In genomic region chr5:126605525-126605924, GRCh38 we compare ENCODE assay signal across 13 cellular contexts. TPM values are rescaled to one million over a fixed set of nuclear protein-coding genes. Genes with fewer than 3 reads are reported as not detected.
DNase-seq lines count a peak whose midpoint lies in the region; ATAC-seq, FAIRE-seq and TF ChIP-seq lines count a peak whose summit lies in the region.
"Had no signal": no experiment of that assay in that cellular context is flagged by ENCODE, and none has a peak within 500 bp of the region (broad histone marks: within the 10 kb centered on the region; RNA-seq: fewer than 3 reads in every experiment).

No MANE protein-coding gene starts in this region.

- H3K9me3 ChIP-seq in HepG2 (ENCODE audit: low read length) (no peaks in the 10 kb centered on the region), right lobe of liver (no peaks in the 10 kb centered on the region), PC-3 (ENCODE audit: low read length) (no peaks in the 10 kb centered on the region)
- H3K9me3 ChIP-seq: Caco-2 had no signal

- no peak overlapping the region for H3K27ac Mint-ChIP-seq in type B pancreatic cell

- H3K27ac ChIP-seq in HepG2 (ENCODE audit: extremely low read length, insufficient read depth, low read length) (no peak overlapping the region), right lobe of liver (no peak overlapping the region), PC-3 (ENCODE audit: low read length) (no peak overlapping the region)

- intact Hi-C loops in HepG2 (cut with micrococcal nuclease; ENCODE audit: unreplicated experiment): no loop called here
- intact Hi-C loops in right lobe of liver (cut with DNase I): loop anchor here in 1 of 2 donors (10.0 kb wide), 1 partner anchor 61 kb away; no protein-coding TSS in a partner anchor
- intact Hi-C loops in PC-3 (cut with micrococcal nuclease): no loop called here

- FAIRE-seq in HepG2 (lab: Jason Lieb, UNC): no peak
- FAIRE-seq: endometrium had no signal

- TF ChIP-seq POLR2A in HepG2 (IDR thresholded peaks at IDR 0.05; ENCODE audit: insufficient read depth in 1 of 2, low read depth in 2 of 2, low read length in 2 of 2) (no peak), right lobe of liver (IDR thresholded peaks at IDR 0.05) (no peak)

- H3K4me3 ChIP-seq in HepG2 (replicated peaks in 1 of 3; ENCODE audit: insufficient read depth in 1 of 3, low read depth in 2 of 3, low read length in 3 of 3): peak overlapping the region in 2 of 3 experiments; percentile 16; a peak in 2 of 6 replicates
- no peak overlapping the region for H3K4me3 ChIP-seq in right lobe of liver
- H3K4me3 ChIP-seq in PC-3 (ENCODE audit: low read length): no peak overlapping the region
- peak overlapping the region; percentile 18 for H3K4me3 ChIP-seq in epithelial cell of esophagus (ENCODE audit: low read length)

- POLR2A ChIA-PET in HepG2 (lab: Yijun Ruan, JAX) (no interaction called here), PC-3 (lab: Charles Lee; ENCODE audit: unreplicated experiment) (no interaction called here)

- no peaks in the 10 kb centered on the region for H3F3A ChIP-seq in PC-3 (ENCODE audit: low read length, unreplicated experiment)

- peak overlapping the region; percentile 29; the same call in 1 of the 2 replicates for H3K9ac ChIP-seq in HepG2 (ENCODE audit: insufficient read depth, low read depth, low read length)
- no peak overlapping the region for H3K9ac ChIP-seq in PC-3 (ENCODE audit: low read length)

- H3K4me2 ChIP-seq in HepG2 (ENCODE audit: low read depth, low read length): peak overlapping the region; percentile 19; the same call in 1 of the 2 replicates
- H3K4me2 ChIP-seq in PC-3 (ENCODE audit: low read length): peak overlapping the region; percentile 51; the same call in 1 of the 2 replicates

- no peaks in the 10 kb centered on the region for H3K9me3 Mint-ChIP-seq in type B pancreatic cell

- H2AFZ ChIP-seq in HepG2 (ENCODE audit: low read length) (no peak overlapping the region), PC-3 (ENCODE audit: low read length) (no peak overlapping the region)

- H3K4me1 ChIP-seq in HepG2 (ENCODE audit: insufficient read depth, low read length): peaks cover 43% of the 10 kb centered on the region
- H3K4me1 ChIP-seq in right lobe of liver: peaks cover 0 to 36% (median 8%) of the 10 kb centered on the region in 4 donors
- peaks cover 8% of the 10 kb centered on the region for H3K4me1 ChIP-seq in PC-3 (ENCODE audit: insufficient read depth, low read length)
- H3K4me1 ChIP-seq: Caco-2 had no signal

- TF ChIP-seq CTCF in HepG2 (CRISPR knock-in tag; IDR thresholded peaks at IDR 0.05) (no peak), right lobe of liver (IDR thresholded peaks at IDR 0.05) (no peak), PC-3 (conservative IDR thresholded peaks at IDR 0.05; ENCODE audit: low read depth, low read length) (no peak), epithelial cell of esophagus (IDR thresholded peaks at IDR 0.05; ENCODE audit: insufficient read depth, low read depth, low read length, missing control alignments) (no peak), type B pancreatic cell (conservative IDR thresholded peaks at IDR 0.05) (no peak)

- no peak for TF ChIP-seq RAD21 in HepG2 (CRISPR knock-in tag; IDR thresholded peaks at IDR 0.05)

- ATAC-seq in HepG2 (no peak), right lobe of liver (no peak), PC-3 (no peak), HG03139 (IDR thresholded peaks at IDR 0.05; ENCODE audit: unreplicated experiment) (no peak)
- ATAC-seq: left ventricle myocardium superior had no signal

- CTCF ChIA-PET in HepG2 (lab: Yijun Ruan, JAX; ENCODE audit: low intra/inter-chr PET ratio, low total read pairs): no interaction called here
- CTCF ChIA-PET in PC-3 (lab: Charles Lee): interaction anchor here (0.6 kb wide), 1 partner anchor 26 kb away, joined by 3 read pairs; no protein-coding TSS in a partner anchor

- peaks cover 75% of the 10 kb centered on the region for H3K79me2 ChIP-seq in HepG2 (ENCODE audit: insufficient read depth, low read length)
- peaks cover 96% of the 10 kb centered on the region for H3K79me2 ChIP-seq in PC-3 (ENCODE audit: low read length)

- DNase-seq in HepG2 (ENCODE audit: low spot score) (no peak), right lobe of liver (no peak), PC-3 (no peak), epithelial cell of esophagus (ENCODE audit: low read depth) (no peak), type B pancreatic cell (ENCODE audit: extremely low spot score, unreplicated experiment) (no peak), DMS53 (lab: John Stamatoyannopoulos, UW) (no peak), HuH-7.5 (ENCODE audit: low spot score) (no peak)
- DNase-seq: Caco-2, GOT3, left ventricle myocardium superior, NCI-H1930 had no signal

- BruUV-seq in HepG2 (replicated peaks; lab: Mats Ljungman, UMichigan): no TSS peak
- no TSS peak for BruUV-seq in PC-3 (replicated peaks; lab: Mats Ljungman, UMichigan)

- peaks cover 3% of the 10 kb centered on the region; the same call in 1 of the 2 replicates for H4K20me1 ChIP-seq in HepG2 (ENCODE audit: insufficient read depth, low read length)
- H4K20me1 ChIP-seq in PC-3 (ENCODE audit: low read length): peaks cover 25% of the 10 kb centered on the region

- in situ Hi-C loops in HepG2 (cut with HindIII; ENCODE audit: extremely low pct_ligation_motif_present, low pct_unique_long_range_greater_than_20kb): no loop called here

- peak overlapping the region; percentile 29 for H3K4me3 Mint-ChIP-seq in type B pancreatic cell

- H3K4me1 Mint-ChIP-seq in type B pancreatic cell (ENCODE audit: unreplicated experiment): peaks cover 15% of the 10 kb centered on the region

- peaks cover 3 to 38% of the 10 kb centered on the region in 2 experiments for H3K36me3 ChIP-seq in HepG2 (replicated peaks in 1 of 2; ENCODE audit: control insufficient read depth in 1 of 2, insufficient read depth in 2 of 2, low read length in 2 of 2)
- H3K36me3 ChIP-seq in right lobe of liver: peaks cover 0 to 54% (median 3%) of the 10 kb centered on the region in 4 donors
- peaks cover 27% of the 10 kb centered on the region for H3K36me3 ChIP-seq in PC-3 (ENCODE audit: low read depth, low read length)

- no peaks in the 10 kb centered on the region for H3K27me3 Mint-ChIP-seq in type B pancreatic cell

- WGBS in HepG2 (ENCODE audit: low lambda C conversion rate): 92% methylated on average over 5 of the region's 5 CpGs
- WGBS in right lobe of liver (ENCODE audit: insufficient coverage, low coverage, low lambda C conversion rate, missing lambda C conversion rate): 94% methylated on average over 5 of the region's 5 CpGs

- no peaks in the 10 kb centered on the region for H3K9me2 ChIP-seq in PC-3 (replicated peaks; ENCODE audit: low read length)

- H3K27me3 ChIP-seq in HepG2 (ENCODE audit: control insufficient read depth in 1 of 2, insufficient read depth in 2 of 2, low read length in 2 of 2) (no peaks in the 10 kb centered on the region; a peak in 1 of 5 replicates), right lobe of liver (no peaks in the 10 kb centered on the region), PC-3 (ENCODE audit: low read length) (no peaks in the 10 kb centered on the region)

- H3K36me3 Mint-ChIP-seq in type B pancreatic cell: peaks cover 23% of the 10 kb centered on the region

- TF ChIP-seq EP300 in HepG2 (IDR thresholded peaks at IDR 0.05; ENCODE audit: low read depth in 2 of 2, low read length in 2 of 2) (no peak), HepG2 (CRISPR knock-in tag; IDR thresholded peaks at IDR 0.05; ENCODE audit: borderline replicate concordance) (no peak)

RNA-seq across cellular contexts. Expression of gene PHAX, which starts 4.8 kb away (rescaled TPM):
- total RNA-seq in HepG2 (2016; rRNA removed; fragmentation: Illumina TruSeq; extraction: Trizol) (59.7 and 95.0 TPM in 2 replicates), right lobe of liver (10 to 100 TPM; 11.0 to 24.6 (median 19.4) TPM), PC-3 (2014; rRNA removed) (34.4 and 40.3 TPM in 2 replicates), type B pancreatic cell (ENCODE audit: low replicate concordance) (36.3 and 43.2 TPM in 2 replicates)
- total RNA-seq in HepG2 (2016; cell fraction: cytosol; rRNA removed; fragmentation: Illumina TruSeq; extraction: Trizol; ENCODE audit: low read depth): 21.2 and 23.9 TPM in 2 replicates
- 60.0 and 92.4 TPM in 2 replicates for total RNA-seq in HepG2 (2016; cell fraction: insoluble cytoplasmic fraction; rRNA removed; fragmentation: Illumina TruSeq; extraction: Trizol)
- 13.8 and 20.4 TPM in 2 replicates for total RNA-seq in HepG2 (2016; cell fraction: membrane; rRNA removed; fragmentation: Illumina TruSeq; extraction: Trizol)
- 28.1 and 28.5 TPM in 2 replicates for total RNA-seq in HepG2 (2016; cell fraction: nucleus; rRNA removed; fragmentation: Illumina TruSeq; extraction: Trizol)
- polyA plus RNA-seq in HepG2 (2011; rRNA removed): 14.5 and 20.0 TPM in 2 replicates
- polyA plus RNA-seq in HepG2 (2011; cell fraction: cytosol; rRNA removed): 23.7 and 29.5 TPM in 2 replicates
- polyA plus RNA-seq in HepG2 (2011; cell fraction: nucleus; rRNA removed): 8.2 and 8.9 TPM in 2 replicates
- 25.3 and 30.2 TPM in 2 replicates for polyA plus RNA-seq in HepG2 (2012)
- polyA plus RNA-seq in HepG2 (2016; cell fraction: cytosol; fragmentation: Illumina TruSeq; extraction: Trizol; ENCODE audit: low read depth): 5.2 and 7.4 TPM in 2 replicates
- 79.7 and 90.7 TPM in 2 replicates for polyA plus RNA-seq in HepG2 (2016; cell fraction: insoluble cytoplasmic fraction; fragmentation: Illumina TruSeq; extraction: Trizol; ENCODE audit: low read depth)
- polyA plus RNA-seq in HepG2 (2016; cell fraction: membrane; fragmentation: Illumina TruSeq; extraction: Trizol; ENCODE audit: low read depth): 9.3 and 9.5 TPM in 2 replicates
- 25.9 and 30.7 TPM in 2 replicates for polyA plus RNA-seq in HepG2 (2016; cell fraction: nucleus; fragmentation: Illumina TruSeq; extraction: Trizol; ENCODE audit: insufficient read depth, low read depth)
- 13.5 and 35.0 TPM in 2 replicates for polyA minus RNA-seq in HepG2 (2011; rRNA and poly(A)+ RNA removed; ENCODE audit: low replicate concordance)
- polyA minus RNA-seq in HepG2 (2011; cell fraction: cytosol; rRNA and poly(A)+ RNA removed): 14.5 and 19.1 TPM in 2 replicates
- 21.5 and 28.7 TPM in 2 replicates for polyA minus RNA-seq in HepG2 (2011; cell fraction: nucleus; rRNA and poly(A)+ RNA removed)

RNA-seq across cellular contexts. Expression of gene ALDH7A1, which starts 10.5 kb away (rescaled TPM):
- 69.0 and 132 TPM in 2 replicates for total RNA-seq in HepG2 (2016; rRNA removed; fragmentation: Illumina TruSeq; extraction: Trizol)
- total RNA-seq in HepG2 (2016; cell fraction: cytosol; rRNA removed; fragmentation: Illumina TruSeq; extraction: Trizol; ENCODE audit: low read depth): 25.5 and 27.2 TPM in 2 replicates
- total RNA-seq in HepG2 (2016; cell fraction: insoluble cytoplasmic fraction; rRNA removed; fragmentation: Illumina TruSeq; extraction: Trizol): 68.9 and 140 TPM in 2 replicates
- total RNA-seq in HepG2 (2016; cell fraction: membrane; rRNA removed; fragmentation: Illumina TruSeq; extraction: Trizol): 30.4 and 36.0 TPM in 2 replicates
- 88.1 and 94.1 TPM in 2 replicates for total RNA-seq in HepG2 (2016; cell fraction: nucleus; rRNA removed; fragmentation: Illumina TruSeq; extraction: Trizol)
- 64.5 and 100 TPM in 2 replicates for polyA plus RNA-seq in HepG2 (2011; rRNA removed)
- polyA plus RNA-seq in HepG2 (2011; cell fraction: cytosol; rRNA removed): 60.2 and 62.6 TPM in 2 replicates
- polyA plus RNA-seq in HepG2 (2011; cell fraction: nucleus; rRNA removed): 25.1 and 27.1 TPM in 2 replicates
- polyA plus RNA-seq in HepG2 (2012): 63.1 and 161 TPM in 2 replicates
- polyA plus RNA-seq in HepG2 (2016; cell fraction: cytosol; fragmentation: Illumina TruSeq; extraction: Trizol; ENCODE audit: low read depth): 22.7 and 28.6 TPM in 2 replicates
- polyA plus RNA-seq in HepG2 (2016; cell fraction: insoluble cytoplasmic fraction; fragmentation: Illumina TruSeq; extraction: Trizol; ENCODE audit: low read depth): 290 TPM in 2 replicates
- 35.9 and 40.2 TPM in 2 replicates for polyA plus RNA-seq in HepG2 (2016; cell fraction: membrane; fragmentation: Illumina TruSeq; extraction: Trizol; ENCODE audit: low read depth)
- 144 and 152 TPM in 2 replicates for polyA plus RNA-seq in HepG2 (2016; cell fraction: nucleus; fragmentation: Illumina TruSeq; extraction: Trizol; ENCODE audit: insufficient read depth, low read depth)
- 96.9 and 101 TPM in 2 replicates for polyA minus RNA-seq in HepG2 (2011; rRNA and poly(A)+ RNA removed; ENCODE audit: low replicate concordance)
- polyA minus RNA-seq in HepG2 (2011; cell fraction: cytosol; rRNA and poly(A)+ RNA removed): 31.7 and 41.1 TPM in 2 replicates
- 61.4 and 63.3 TPM in 2 replicates for polyA minus RNA-seq in HepG2 (2011; cell fraction: nucleus; rRNA and poly(A)+ RNA removed)
- total RNA-seq in right lobe of liver: 100 to 1,000 TPM in 2 of 6 experiments, 10 to 100 TPM in 4; 23.0 to 142 (median 96.7) TPM
- 45.8 and 45.9 TPM in 2 replicates for total RNA-seq in PC-3 (2014; rRNA removed)
- total RNA-seq in type B pancreatic cell (ENCODE audit: low replicate concordance): 60.9 and 119 TPM in 2 replicates

Comparison
In these comparisons a context has a peak if more than half of its experiments do, and no peak if none do; other contexts are left out.
1. H3K4me3 ChIP-seq: peak in HepG2 (2 of 3) and epithelial cell of esophagus (single experiment); none in right lobe of liver (0 of 3) and PC-3 (single experiment).